ENCODE assay signal across 16 cellular contexts in the genomic region with DNA sequence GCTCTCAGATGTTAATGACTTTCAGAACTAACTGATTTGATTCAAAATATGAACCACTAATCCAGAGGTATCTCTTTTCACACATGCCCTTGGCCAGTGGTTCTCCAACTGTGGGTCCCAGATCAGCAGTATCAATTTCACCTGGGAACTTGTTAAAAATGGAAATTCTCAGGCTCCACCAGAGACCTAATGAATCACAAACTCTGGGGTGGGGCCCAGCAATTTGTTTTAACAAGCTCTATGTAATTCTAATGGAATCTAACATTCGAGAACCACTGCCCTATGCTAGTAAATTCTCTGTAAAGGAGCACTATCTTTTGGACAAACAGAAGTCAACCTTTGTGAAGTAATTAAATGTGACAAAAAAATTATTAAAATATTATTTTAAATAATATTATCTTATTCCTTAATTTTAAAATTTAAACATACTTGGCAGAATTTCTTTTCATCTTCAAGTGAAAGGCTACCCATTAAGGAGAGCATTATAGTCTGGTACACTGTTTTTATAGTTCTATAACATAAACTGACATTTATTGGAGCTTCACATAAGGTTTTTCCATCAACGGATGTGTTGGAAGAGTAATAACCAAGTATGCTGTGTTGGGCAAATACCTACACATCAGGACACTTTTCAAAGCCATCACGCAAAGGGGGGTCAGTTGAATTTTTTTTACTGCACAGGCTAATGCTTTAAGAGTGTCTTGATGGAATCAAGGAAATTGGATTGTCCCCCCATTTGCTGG.
DNase-seq lines count a peak whose midpoint lies in the region; ATAC-seq and TF ChIP-seq lines count a peak whose summit lies in the region.
"Had no signal": no experiment of that assay in that cellular context is flagged by ENCODE, and none has a peak within 500 bp of the region (broad histone marks: within the 10 kb centered on the region; RNA-seq: fewer than 3 reads in every experiment).

No MANE protein-coding gene starts in this region.

- H3K27ac Mint-ChIP-seq in CD4-positive, alpha-beta memory T cell = no peak overlapping the region
- H3K27ac Mint-ChIP-seq: CD4-positive, alpha-beta T cell; progenitor cell of endocrine pancreas had no signal

- H3K4me1 Mint-ChIP-seq in CD4-positive, alpha-beta memory T cell = peaks cover 4 to 5% (median 5%) of the 10 kb centered on the region in 4 donors

- peak; percentile 75 for DNase-seq in GM23248
- peak; percentile 38 for DNase-seq in NCI-H82 treated with DMSO at 0.1 percent for 48 hours (lab: John Stamatoyannopoulos, UW; ENCODE audit: unreplicated experiment)
- peak; percentile 49 for DNase-seq in choroid plexus epithelial cell (ENCODE audit: low read depth)
- peak; percentile 8 for DNase-seq in skeletal muscle cell (ENCODE audit: low read depth)
- no peak for DNase-seq in CD4-positive, alpha-beta memory T cell
- DNase-seq: activated T-cell treated with anti-CD3 and anti-CD28 coated beads, Interleukin-2, amount 50 U/mL, for 48 hours; CD4-positive, alpha-beta T cell; cortex of kidney; hypothalamus; NCI-H2171; SIG-M5 had no signal

- no peaks in the 10 kb centered on the region for H3K9me3 Mint-ChIP-seq in CD4-positive, alpha-beta memory T cell
- H3K9me3 Mint-ChIP-seq: CD4-positive, alpha-beta T cell had no signal

- no peaks in the 10 kb centered on the region for H3K9me3 ChIP-seq in GM23248 (ENCODE audit: low read depth)
- H3K9me3 ChIP-seq in CD4-positive, alpha-beta memory T cell (ENCODE audit: control insufficient read depth in 1 of 2, low read length in 2 of 2) = no peaks in the 10 kb centered on the region
- H3K9me3 ChIP-seq: vagina had no signal

- peak overlapping the region; percentile 16 for H3K4me2 ChIP-seq in GM23248 (ENCODE audit: unreplicated experiment)

- H3K36me3 Mint-ChIP-seq in CD4-positive, alpha-beta memory T cell = peaks cover 1 to 6% of the 10 kb centered on the region in 2 donors

- no peak for TF ChIP-seq CTCF in choroid plexus epithelial cell (conservative IDR thresholded peaks at IDR 0.05; ENCODE audit: low read depth, low read length)

- intact Hi-C loops in CD4-positive, alpha-beta memory T cell (cut with micrococcal nuclease) = no loop called here

- no peak for ATAC-seq in HG02798 (IDR thresholded peaks at IDR 0.05; ENCODE audit: poor library complexity, unreplicated experiment)
- ATAC-seq in GM21447 (IDR thresholded peaks at IDR 0.05; ENCODE audit: unreplicated experiment) = no peak
- ATAC-seq: left lobe of liver had no signal

- no peaks in the 10 kb centered on the region for H4K20me1 ChIP-seq in GM23248 (ENCODE audit: insufficient read depth)

- H3K4me1 ChIP-seq in GM23248 (ENCODE audit: insufficient read depth) = peaks cover 12% of the 10 kb centered on the region
- H3K4me1 ChIP-seq in CD4-positive, alpha-beta memory T cell (ENCODE audit: insufficient read depth, low read length) = no peaks in the 10 kb centered on the region

- no peak overlapping the region for H2AFZ ChIP-seq in GM23248

- no peaks in the 10 kb centered on the region for H3K27me3 ChIP-seq in GM23248 (replicated peaks; ENCODE audit: insufficient read depth)
- no peaks in the 10 kb centered on the region for H3K27me3 ChIP-seq in CD4-positive, alpha-beta memory T cell (ENCODE audit: insufficient read depth, low read length)
- H3K27me3 ChIP-seq: vagina had no signal

- H3K9ac ChIP-seq in GM23248 = no peak overlapping the region

- WGBS in GM23248 (ENCODE audit: low coverage in 1 of 2, low lambda C conversion rate in 2 of 2, missing lambda C conversion rate in 2 of 2), 2 experiments = 69% methylated on average over 3 of the region's 3 CpGs

- H3F3A ChIP-seq in GM23248 (ENCODE audit: insufficient read depth) = no peaks in the 10 kb centered on the region

- H3K36me3 ChIP-seq in GM23248 (ENCODE audit: low read depth) = no peaks in the 10 kb centered on the region
- no peaks in the 10 kb centered on the region for H3K36me3 ChIP-seq in CD4-positive, alpha-beta memory T cell (ENCODE audit: insufficient read depth, low read length)
- H3K36me3 ChIP-seq: vagina had no signal

- CTCF ChIA-PET in CD4-positive, alpha-beta memory T cell (lab: Charles Lee; ENCODE audit: partially characterized antibody) = no interaction called here

- H3K27me3 Mint-ChIP-seq in CD4-positive, alpha-beta memory T cell = no peaks in the 10 kb centered on the region
- H3K27me3 Mint-ChIP-seq: CD4-positive, alpha-beta T cell; progenitor cell of endocrine pancreas had no signal

- no peaks in the 10 kb centered on the region for H3K9me2 ChIP-seq in GM23248 (ENCODE audit: insufficient read depth)

- H3K79me2 ChIP-seq in GM23248 (ENCODE audit: insufficient read depth) = peaks cover 9% of the 10 kb centered on the region; the same call in 1 of the 2 replicates

- no peak overlapping the region for H3K4me3 ChIP-seq in GM23248
- no peak overlapping the region for H3K4me3 ChIP-seq in choroid plexus epithelial cell (ENCODE audit: low read depth, low read length)
- no peak overlapping the region for H3K4me3 ChIP-seq in skeletal muscle cell (ENCODE audit: low read depth, low read length)
- H3K4me3 ChIP-seq in CD4-positive, alpha-beta memory T cell (ENCODE audit: low read length in 2 of 2) = no peak overlapping the region
- H3K4me3 ChIP-seq: vagina had no signal

- POLR2A ChIA-PET in CD4-positive, alpha-beta memory T cell (lab: Charles Lee; ENCODE audit: partially characterized antibody) = no interaction called here

- in situ Hi-C loops in GM23248 (cut with MboI) = no loop called here

- no peak overlapping the region for H3K27ac ChIP-seq in GM23248
- H3K27ac ChIP-seq in CD4-positive, alpha-beta memory T cell (ENCODE audit: low read depth, low read length) = no peak overlapping the region
- H3K27ac ChIP-seq: vagina had no signal

- no peak overlapping the region for H3K4me3 Mint-ChIP-seq in CD4-positive, alpha-beta memory T cell
- H3K4me3 Mint-ChIP-seq: CD4-positive, alpha-beta T cell had no signal

Comparison
In these comparisons a context has a peak if more than half of its experiments do, and no peak if none do; other contexts are left out.
1. DNase-seq: peak in GM23248 (single experiment), NCI-H82 treated with DMSO at 0.1 percent for 48 hours (single experiment), choroid plexus epithelial cell (single experiment) and skeletal muscle cell (single experiment); none in CD4-positive, alpha-beta memory T cell (0 of 5).